1 cellular context compared by ENCODE assay signal in the genomic region with DNA sequence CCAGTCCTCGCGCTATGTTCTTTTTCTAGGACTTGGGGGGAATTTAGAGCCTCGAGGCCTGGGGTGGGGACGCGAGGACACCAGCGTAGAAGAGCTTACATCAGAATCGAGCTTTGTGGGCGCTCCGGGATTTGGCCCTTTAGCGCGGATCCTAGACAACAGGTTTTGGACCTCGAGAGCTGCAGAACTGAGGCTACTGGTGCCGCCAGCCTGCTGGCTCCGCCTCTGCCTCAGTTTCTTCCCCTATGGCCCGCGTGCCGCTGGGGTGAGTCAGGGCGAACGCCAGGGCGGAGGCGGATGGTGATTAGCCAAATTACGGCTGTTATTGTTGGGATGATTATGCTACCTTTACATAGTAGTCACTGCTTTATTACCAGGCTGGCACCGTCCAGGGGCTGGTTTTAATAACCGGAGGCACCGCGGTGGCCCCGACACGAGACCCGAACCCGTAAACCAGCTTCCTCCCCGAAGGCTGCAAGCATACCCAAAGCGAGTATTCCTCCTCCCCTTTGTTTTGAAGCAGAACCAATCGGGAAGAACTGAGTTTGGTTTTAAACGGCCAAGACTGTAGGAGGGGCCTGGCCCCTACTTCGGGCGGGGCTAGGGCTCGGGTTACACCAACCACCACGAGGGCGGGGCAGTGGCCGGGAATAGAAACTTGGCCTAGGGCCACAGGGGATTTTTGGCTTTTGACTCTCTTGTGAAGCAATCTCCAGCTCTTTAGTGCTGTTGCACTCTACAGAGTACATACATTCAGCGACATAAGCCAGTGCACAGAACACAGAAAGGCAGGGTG.
TF ChIP-seq lines count a peak whose summit lies in the region.

No MANE protein-coding gene starts in this region.

TF ChIP-seq in HepG2, 621 proteins besides CTCF, POLR2A, EP300 and RAD21 (continued from another document and continues in another):
- TF ChIP-seq FOXO1 (CRISPR knock-in tag; IDR thresholded peaks at IDR 0.05) (0 out of 2 replicates have a peak, but pooled peaks have one; percentile 0), KLF12 (CRISPR knock-in tag; IDR thresholded peaks at IDR 0.05; ENCODE audit: borderline replicate concordance) (peak; percentile 71; the same call in 1 of the 2 replicates), RAD51 (IDR thresholded peaks at IDR 0.05; ENCODE audit: borderline replicate concordance) (no peak), ZNF354B (CRISPR knock-in tag; IDR thresholded peaks at IDR 0.05) (peak; percentile 58; the same call in 1 of the 2 replicates), TOPORS (CRISPR knock-in tag; IDR thresholded peaks at IDR 0.05) (0 out of 2 replicates have a peak, but pooled peaks have one; percentile 22), GATAD1 (CRISPR knock-in tag; IDR thresholded peaks at IDR 0.05) (peak; percentile 45; the same call in 1 of the 2 replicates), ZC3H13 (CRISPR knock-in tag; IDR thresholded peaks at IDR 0.05) (no peak; the same call in 1 of the 2 replicates), FOSL1 (CRISPR knock-in tag; IDR thresholded peaks at IDR 0.05; ENCODE audit: borderline replicate concordance) (peak; percentile 54; the same call in 1 of the 2 replicates), ZBTB42 (CRISPR knock-in tag; IDR thresholded peaks at IDR 0.05) (no peak; the same call in 1 of the 2 replicates), CC2D1A (CRISPR knock-in tag; IDR thresholded peaks at IDR 0.05) (no peak), NCOA1 (CRISPR knock-in tag; IDR thresholded peaks at IDR 0.05) (no peak), KDM5A (IDR thresholded peaks at IDR 0.05; ENCODE audit: borderline replicate concordance, low read length) (peak; percentile 69; the same call in 1 of the 2 replicates), MTA3 (CRISPR knock-in tag; IDR thresholded peaks at IDR 0.05) (no peak), ESRRA (CRISPR knock-in tag; IDR thresholded peaks at IDR 0.05; ENCODE audit: low read depth) (peak; percentile 32; the same call in 1 of the 2 replicates), ZNF260 (CRISPR knock-in tag; IDR thresholded peaks at IDR 0.05; ENCODE audit: borderline replicate concordance, low read depth) (no peak), ZNF780A (CRISPR knock-in tag; IDR thresholded peaks at IDR 0.05) (no peak; the same call in 1 of the 2 replicates), POLR2AphosphoS5 (IDR thresholded peaks at IDR 0.05; ENCODE audit: low read depth, low read length) (peak; percentile 86), ZNF552 (CRISPR knock-in tag; IDR thresholded peaks at IDR 0.05; ENCODE audit: borderline replicate concordance) (no peak), ZNF350 (CRISPR knock-in tag; IDR thresholded peaks at IDR 0.05; ENCODE audit: borderline replicate concordance, low read depth) (peak; percentile 84), MBNL3 (CRISPR knock-in tag; conservative IDR thresholded peaks at IDR 0.05) (no peak), ZNF75D (CRISPR knock-in tag; IDR thresholded peaks at IDR 0.05; ENCODE audit: borderline replicate concordance) (no peak), HCFC1 (IDR thresholded peaks at IDR 0.05; ENCODE audit: low read depth, low read length) (no peak), GATA4 (IDR thresholded peaks at IDR 0.05; ENCODE audit: borderline replicate concordance, low read depth) (peak; percentile 54; the same call in 1 of the 2 replicates), CAMTA2 (CRISPR knock-in tag; IDR thresholded peaks at IDR 0.05; ENCODE audit: borderline replicate concordance) (no peak), PPARG (CRISPR knock-in tag; conservative IDR thresholded peaks at IDR 0.05) (peak; percentile 49), NFE2L2 (IDR thresholded peaks at IDR 0.05; ENCODE audit: low read length) (no peak), REL (CRISPR knock-in tag; conservative IDR thresholded peaks at IDR 0.05) (peak; percentile 58; the same call in 1 of the 2 replicates), ZNF768 (CRISPR knock-in tag; IDR thresholded peaks at IDR 0.05) (peak; percentile 11; the same call in 1 of the 2 replicates), SNAI1 (CRISPR knock-in tag; IDR thresholded peaks at IDR 0.05; ENCODE audit: borderline replicate concordance) (peak; percentile 92; the same call in 1 of the 2 replicates), TAF1 (CRISPR knock-in tag; IDR thresholded peaks at IDR 0.05) (peak; percentile 38), MAFG (CRISPR knock-in tag; IDR thresholded peaks at IDR 0.05) (no peak), STAT5B (CRISPR knock-in tag; IDR thresholded peaks at IDR 0.05) (no peak; the same call in 1 of the 2 replicates), ZNF607 (CRISPR knock-in tag; IDR thresholded peaks at IDR 0.05; ENCODE audit: borderline replicate concordance) (peak; percentile 40; the same call in 1 of the 2 replicates), TAF15 (IDR thresholded peaks at IDR 0.05; ENCODE audit: low read depth, low read length, poor library complexity, severe bottlenecking) (no peak), CBFB (CRISPR knock-in tag; IDR thresholded peaks at IDR 0.05) (peak; percentile 43; the same call in 1 of the 2 replicates), ZFYVE20 (CRISPR knock-in tag; IDR thresholded peaks at IDR 0.05; ENCODE audit: borderline replicate concordance, low read depth) (0 out of 2 replicates have a peak, but pooled peaks have one; percentile 33), ZNF431 (CRISPR knock-in tag; IDR thresholded peaks at IDR 0.05; ENCODE audit: borderline replicate concordance, low read depth) (peak; percentile 19; the same call in 1 of the 2 replicates), ATF7-NPFF (CRISPR knock-in tag; IDR thresholded peaks at IDR 0.05; ENCODE audit: low read depth) (no peak)
- TF ChIP-seq, protein P1, sequence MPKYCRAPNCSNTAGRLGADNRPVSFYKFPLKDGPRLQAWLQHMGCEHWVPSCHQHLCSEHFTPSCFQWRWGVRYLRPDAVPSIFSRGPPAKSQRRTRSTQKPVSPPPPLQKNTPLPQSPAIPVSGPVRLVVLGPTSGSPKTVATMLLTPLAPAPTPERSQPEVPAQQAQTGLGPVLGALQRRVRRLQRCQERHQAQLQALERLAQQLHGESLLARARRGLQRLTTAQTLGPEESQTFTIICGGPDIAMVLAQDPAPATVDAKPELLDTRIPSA (CRISPR knock-in tag; IDR thresholded peaks at IDR 0.05; ENCODE audit: borderline replicate concordance), result no peak
- TF ChIP-seq, protein P2, sequence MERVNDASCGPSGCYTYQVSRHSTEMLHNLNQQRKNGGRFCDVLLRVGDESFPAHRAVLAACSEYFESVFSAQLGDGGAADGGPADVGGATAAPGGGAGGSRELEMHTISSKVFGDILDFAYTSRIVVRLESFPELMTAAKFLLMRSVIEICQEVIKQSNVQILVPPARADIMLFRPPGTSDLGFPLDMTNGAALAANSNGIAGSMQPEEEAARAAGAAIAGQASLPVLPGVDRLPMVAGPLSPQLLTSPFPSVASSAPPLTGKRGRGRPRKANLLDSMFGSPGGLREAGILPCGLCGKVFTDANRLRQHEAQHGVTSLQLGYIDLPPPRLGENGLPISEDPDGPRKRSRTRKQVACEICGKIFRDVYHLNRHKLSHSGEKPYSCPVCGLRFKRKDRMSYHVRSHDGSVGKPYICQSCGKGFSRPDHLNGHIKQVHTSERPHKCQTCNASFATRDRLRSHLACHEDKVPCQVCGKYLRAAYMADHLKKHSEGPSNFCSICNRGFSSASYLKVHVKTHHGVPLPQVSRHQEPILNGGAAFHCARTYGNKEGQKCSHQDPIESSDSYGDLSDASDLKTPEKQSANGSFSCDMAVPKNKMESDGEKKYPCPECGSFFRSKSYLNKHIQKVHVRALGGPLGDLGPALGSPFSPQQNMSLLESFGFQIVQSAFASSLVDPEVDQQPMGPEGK (CRISPR knock-in tag; IDR thresholded peaks at IDR 0.05), result peak; percentile 92
- TF ChIP-seq, protein P3, sequence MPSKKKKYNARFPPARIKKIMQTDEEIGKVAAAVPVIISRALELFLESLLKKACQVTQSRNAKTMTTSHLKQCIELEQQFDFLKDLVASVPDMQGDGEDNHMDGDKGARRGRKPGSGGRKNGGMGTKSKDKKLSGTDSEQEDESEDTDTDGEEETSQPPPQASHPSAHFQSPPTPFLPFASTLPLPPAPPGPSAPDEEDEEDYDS (CRISPR knock-in tag; IDR thresholded peaks at IDR 0.05), result peak; percentile 100
- TF ChIP-seq, protein P4, sequence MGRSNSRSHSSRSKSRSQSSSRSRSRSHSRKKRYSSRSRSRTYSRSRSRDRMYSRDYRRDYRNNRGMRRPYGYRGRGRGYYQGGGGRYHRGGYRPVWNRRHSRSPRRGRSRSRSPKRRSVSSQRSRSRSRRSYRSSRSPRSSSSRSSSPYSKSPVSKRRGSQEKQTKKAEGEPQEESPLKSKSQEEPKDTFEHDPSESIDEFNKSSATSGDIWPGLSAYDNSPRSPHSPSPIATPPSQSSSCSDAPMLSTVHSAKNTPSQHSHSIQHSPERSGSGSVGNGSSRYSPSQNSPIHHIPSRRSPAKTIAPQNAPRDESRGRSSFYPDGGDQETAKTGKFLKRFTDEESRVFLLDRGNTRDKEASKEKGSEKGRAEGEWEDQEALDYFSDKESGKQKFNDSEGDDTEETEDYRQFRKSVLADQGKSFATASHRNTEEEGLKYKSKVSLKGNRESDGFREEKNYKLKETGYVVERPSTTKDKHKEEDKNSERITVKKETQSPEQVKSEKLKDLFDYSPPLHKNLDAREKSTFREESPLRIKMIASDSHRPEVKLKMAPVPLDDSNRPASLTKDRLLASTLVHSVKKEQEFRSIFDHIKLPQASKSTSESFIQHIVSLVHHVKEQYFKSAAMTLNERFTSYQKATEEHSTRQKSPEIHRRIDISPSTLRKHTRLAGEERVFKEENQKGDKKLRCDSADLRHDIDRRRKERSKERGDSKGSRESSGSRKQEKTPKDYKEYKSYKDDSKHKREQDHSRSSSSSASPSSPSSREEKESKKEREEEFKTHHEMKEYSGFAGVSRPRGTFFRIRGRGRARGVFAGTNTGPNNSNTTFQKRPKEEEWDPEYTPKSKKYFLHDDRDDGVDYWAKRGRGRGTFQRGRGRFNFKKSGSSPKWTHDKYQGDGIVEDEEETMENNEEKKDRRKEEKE (IDR thresholded peaks at IDR 0.05), result no peak
- TF ChIP-seq, protein P5, sequence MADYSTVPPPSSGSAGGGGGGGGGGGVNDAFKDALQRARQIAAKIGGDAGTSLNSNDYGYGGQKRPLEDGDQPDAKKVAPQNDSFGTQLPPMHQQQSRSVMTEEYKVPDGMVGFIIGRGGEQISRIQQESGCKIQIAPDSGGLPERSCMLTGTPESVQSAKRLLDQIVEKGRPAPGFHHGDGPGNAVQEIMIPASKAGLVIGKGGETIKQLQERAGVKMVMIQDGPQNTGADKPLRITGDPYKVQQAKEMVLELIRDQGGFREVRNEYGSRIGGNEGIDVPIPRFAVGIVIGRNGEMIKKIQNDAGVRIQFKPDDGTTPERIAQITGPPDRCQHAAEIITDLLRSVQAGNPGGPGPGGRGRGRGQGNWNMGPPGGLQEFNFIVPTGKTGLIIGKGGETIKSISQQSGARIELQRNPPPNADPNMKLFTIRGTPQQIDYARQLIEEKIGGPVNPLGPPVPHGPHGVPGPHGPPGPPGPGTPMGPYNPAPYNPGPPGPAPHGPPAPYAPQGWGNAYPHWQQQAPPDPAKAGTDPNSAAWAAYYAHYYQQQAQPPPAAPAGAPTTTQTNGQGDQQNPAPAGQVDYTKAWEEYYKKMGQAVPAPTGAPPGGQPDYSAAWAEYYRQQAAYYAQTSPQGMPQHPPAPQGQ (CRISPR knock-in tag; IDR thresholded peaks at IDR 0.05; ENCODE audit: borderline replicate concordance), result no peak; the same call in 1 of the 2 replicates
- TF ChIP-seq, protein P6, sequence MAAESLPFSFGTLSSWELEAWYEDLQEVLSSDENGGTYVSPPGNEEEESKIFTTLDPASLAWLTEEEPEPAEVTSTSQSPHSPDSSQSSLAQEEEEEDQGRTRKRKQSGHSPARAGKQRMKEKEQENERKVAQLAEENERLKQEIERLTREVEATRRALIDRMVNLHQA (CRISPR knock-in tag; IDR thresholded peaks at IDR 0.05), result no peak
- TF ChIP-seq, protein P7, sequence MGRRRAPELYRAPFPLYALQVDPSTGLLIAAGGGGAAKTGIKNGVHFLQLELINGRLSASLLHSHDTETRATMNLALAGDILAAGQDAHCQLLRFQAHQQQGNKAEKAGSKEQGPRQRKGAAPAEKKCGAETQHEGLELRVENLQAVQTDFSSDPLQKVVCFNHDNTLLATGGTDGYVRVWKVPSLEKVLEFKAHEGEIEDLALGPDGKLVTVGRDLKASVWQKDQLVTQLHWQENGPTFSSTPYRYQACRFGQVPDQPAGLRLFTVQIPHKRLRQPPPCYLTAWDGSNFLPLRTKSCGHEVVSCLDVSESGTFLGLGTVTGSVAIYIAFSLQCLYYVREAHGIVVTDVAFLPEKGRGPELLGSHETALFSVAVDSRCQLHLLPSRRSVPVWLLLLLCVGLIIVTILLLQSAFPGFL (CRISPR knock-in tag; IDR thresholded peaks at IDR 0.05), result no peak
- TF ChIP-seq, protein P8, sequence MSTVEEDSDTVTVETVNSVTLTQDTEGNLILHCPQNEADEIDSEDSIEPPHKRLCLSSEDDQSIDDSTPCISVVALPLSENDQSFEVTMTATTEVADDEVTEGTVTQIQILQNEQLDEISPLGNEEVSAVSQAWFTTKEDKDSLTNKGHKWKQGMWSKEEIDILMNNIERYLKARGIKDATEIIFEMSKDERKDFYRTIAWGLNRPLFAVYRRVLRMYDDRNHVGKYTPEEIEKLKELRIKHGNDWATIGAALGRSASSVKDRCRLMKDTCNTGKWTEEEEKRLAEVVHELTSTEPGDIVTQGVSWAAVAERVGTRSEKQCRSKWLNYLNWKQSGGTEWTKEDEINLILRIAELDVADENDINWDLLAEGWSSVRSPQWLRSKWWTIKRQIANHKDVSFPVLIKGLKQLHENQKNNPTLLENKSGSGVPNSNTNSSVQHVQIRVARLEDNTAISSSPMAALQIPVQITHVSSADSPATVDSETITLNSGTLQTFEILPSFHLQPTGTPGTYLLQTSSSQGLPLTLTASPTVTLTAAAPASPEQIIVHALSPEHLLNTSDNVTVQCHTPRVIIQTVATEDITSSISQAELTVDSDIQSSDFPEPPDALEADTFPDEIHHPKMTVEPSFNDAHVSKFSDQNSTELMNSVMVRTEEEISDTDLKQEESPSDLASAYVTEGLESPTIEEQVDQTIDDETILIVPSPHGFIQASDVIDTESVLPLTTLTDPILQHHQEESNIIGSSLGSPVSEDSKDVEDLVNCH (CRISPR knock-in tag; IDR thresholded peaks at IDR 0.05), result no peak
